Comparison of ENCODE assay signal across 8 cellular contexts in genomic region chr17:76558210-76559095, GRCh38. TPM values are rescaled to one million over a fixed set of nuclear protein-coding genes. Genes with fewer than 3 reads are reported as not detected.
DNase-seq lines count a peak whose midpoint lies in the region; ATAC-seq, FAIRE-seq and TF ChIP-seq lines count a peak whose summit lies in the region.

No MANE protein-coding gene starts in this region.

- H3K27ac ChIP-seq in mammary epithelial cell (ENCODE audit: insufficient read depth, low read depth, low read length) (peak overlapping the region; percentile 95), HepG2 (ENCODE audit: extremely low read length, insufficient read depth, low read length) (peak overlapping the region; percentile 90), thymus (ENCODE audit: low read depth) (peak overlapping the region; percentile 92)

- H2AFZ ChIP-seq in mammary epithelial cell (ENCODE audit: low read depth, low read length) (peak overlapping the region; percentile 85), HepG2 (ENCODE audit: low read length) (no peak overlapping the region)

- H3K79me2 ChIP-seq in mammary epithelial cell (ENCODE audit: insufficient read depth, low read length) (peaks cover 70% of the 10 kb centered on the region), HepG2 (ENCODE audit: insufficient read depth, low read length) (peaks cover 55% of the 10 kb centered on the region)

- intact Hi-C loops in mammary epithelial cell (cut with micrococcal nuclease) = loop anchor here (1.0 to 5.0 kb wide), 2 partner anchors 66 to 169 kb away; partner anchors contain the start of genes JMJD6 and METTL23
- intact Hi-C loops in HepG2 (cut with micrococcal nuclease; ENCODE audit: unreplicated experiment) = loop anchor here (5.0 to 10.0 kb wide), 2 partner anchors 54 to 146 kb away; no protein-coding TSS in a partner anchor

- no peaks in the 10 kb centered on the region for H4K20me1 ChIP-seq in mammary epithelial cell (ENCODE audit: insufficient read depth, low read length)
- peaks cover 47% of the 10 kb centered on the region for H4K20me1 ChIP-seq in HepG2 (ENCODE audit: insufficient read depth, low read length)

- TF ChIP-seq EP300 in HepG2 (IDR thresholded peaks at IDR 0.05; ENCODE audit: low read depth in 2 of 2, low read length in 2 of 2) = no peak
- TF ChIP-seq EP300 in HepG2 (CRISPR knock-in tag; IDR thresholded peaks at IDR 0.05; ENCODE audit: borderline replicate concordance) = no peak

- BruUV-seq in mammary epithelial cell (replicated peaks; lab: Mats Ljungman, UMichigan) = no TSS peak
- no TSS peak for BruUV-seq in HepG2 (replicated peaks; lab: Mats Ljungman, UMichigan)

- H3K9me3 ChIP-seq in mammary epithelial cell (replicated peaks; ENCODE audit: insufficient read depth, low read length) (no peaks in the 10 kb centered on the region), HepG2 (ENCODE audit: low read length) (no peaks in the 10 kb centered on the region), thymus (ENCODE audit: control insufficient read depth) (no peaks in the 10 kb centered on the region)

- H3K4me2 ChIP-seq in mammary epithelial cell (ENCODE audit: insufficient read depth, low read depth, low read length) (peak overlapping the region; percentile 76), HepG2 (ENCODE audit: low read depth, low read length) (peak overlapping the region; percentile 82)

- H3K4me1 ChIP-seq in mammary epithelial cell (ENCODE audit: insufficient read depth, low read length) (peaks cover 58% of the 10 kb centered on the region), HepG2 (ENCODE audit: insufficient read depth, low read length) (peaks cover 62% of the 10 kb centered on the region), thymus (ENCODE audit: control insufficient read depth, insufficient read depth, low read length) (peaks cover 15% of the 10 kb centered on the region)

- CTCF ChIA-PET in mammary epithelial cell (lab: Charles Lee; ENCODE audit: low non-redundant PET) (no interaction called here), HepG2 (lab: Yijun Ruan, JAX; ENCODE audit: low intra/inter-chr PET ratio, low total read pairs) (interaction anchor here (1.1 to 2.9 kb wide), 6 partner anchors 23 to 123 kb away, joined by 3 to 19 read pairs (median 6); no protein-coding TSS in a partner anchor)

- H3K36me3 ChIP-seq in mammary epithelial cell (ENCODE audit: insufficient read depth, low read length) = peaks cover 19% of the 10 kb centered on the region
- H3K36me3 ChIP-seq in HepG2 (replicated peaks in 1 of 2; ENCODE audit: control insufficient read depth in 1 of 2, insufficient read depth in 2 of 2, low read length in 2 of 2) = peaks cover 10 to 31% of the 10 kb centered on the region in 2 experiments
- peaks cover 23% of the 10 kb centered on the region for H3K36me3 ChIP-seq in thymus (ENCODE audit: control insufficient read depth, insufficient read depth)

- no peak for TF ChIP-seq POLR2A in HepG2 (IDR thresholded peaks at IDR 0.05; ENCODE audit: insufficient read depth in 1 of 2, low read depth in 2 of 2, low read length in 2 of 2)

- dilution Hi-C loops in mammary epithelial cell (cut with HindIII; ENCODE audit: low sequenced_read_pairs) = no loop called here

- FAIRE-seq in HepG2 (lab: Jason Lieb, UNC) = peak; percentile 37

- in situ Hi-C loops in mammary epithelial cell (cut with MboI; ENCODE audit: low sequenced_read_pairs in 2 of 2) = no loop called here
- in situ Hi-C loops in HepG2 (cut with HindIII; ENCODE audit: extremely low pct_ligation_motif_present, low pct_unique_long_range_greater_than_20kb) = loop anchor here (5.0 kb wide), 1 partner anchor 36 kb away; no protein-coding TSS in a partner anchor

- TF ChIP-seq RAD21 in HepG2 (CRISPR knock-in tag; IDR thresholded peaks at IDR 0.05) = no peak; the same call in 1 of the 2 replicates

- TF ChIP-seq CTCF in mammary epithelial cell (conservative IDR thresholded peaks at IDR 0.05 in 1 of 2, IDR thresholded peaks at IDR 0.05 in 1 of 2; ENCODE audit: extremely low read depth in 1 of 2, insufficient read depth in 1 of 2, low read depth in 1 of 2, low read length in 2 of 2) = peak; percentile 36 to 61
- TF ChIP-seq CTCF in HepG2 (CRISPR knock-in tag; IDR thresholded peaks at IDR 0.05) = peak; percentile 84

- no peak for DNase-seq in activated CD4-positive, CD25-positive, alpha-beta regulatory T cell (lab: John Stamatoyannopoulos, UW)
- peak; percentile 65 for DNase-seq in NCI-H2196 (lab: John Stamatoyannopoulos, UW; ENCODE audit: unreplicated experiment)
- DNase-seq in mammary epithelial cell = no peak
- no peak for DNase-seq in HepG2 (ENCODE audit: low spot score)

- H3K27me3 ChIP-seq in mammary epithelial cell (ENCODE audit: insufficient read depth, low read length) (no peaks in the 10 kb centered on the region), HepG2 (ENCODE audit: control insufficient read depth in 1 of 2, insufficient read depth in 2 of 2, low read length in 2 of 2) (no peaks in the 10 kb centered on the region; a peak in 1 of 5 replicates), thymus (ENCODE audit: control insufficient read depth, insufficient read depth) (no peaks in the 10 kb centered on the region)

- 3% methylated on average over 12 of the region's 14 CpGs for WGBS in mammary epithelial cell (ENCODE audit: low coverage, missing lambda C conversion rate)
- WGBS in HepG2 (ENCODE audit: low lambda C conversion rate) = under 1% methylated on average over 14 of the region's 14 CpGs
- WGBS in thymus = 2% methylated on average over 14 of the region's 14 CpGs

- H3K4me3 ChIP-seq in mammary epithelial cell (replicated peaks in 1 of 3; ENCODE audit: insufficient read depth in 1 of 3, low read depth in 2 of 3, low read length in 3 of 3) (peak overlapping the region; percentile 61 to 89 (median 86)), HepG2 (replicated peaks in 1 of 3; ENCODE audit: insufficient read depth in 1 of 3, low read depth in 2 of 3, low read length in 3 of 3) (peak overlapping the region; percentile 79 to 89 (median 86)), thymus (ENCODE audit: low read length) (peak overlapping the region; percentile 77)

- POLR2A ChIA-PET in HepG2 (lab: Yijun Ruan, JAX) = interaction anchor here (1.3 to 6.5 kb wide), 17 partner anchors 10 to 144 kb away, joined by 3 to 129 read pairs (median 19); partner anchors contain the start of gene ST6GALNAC2

- peak; percentile 39 to 48 for ATAC-seq in activated CD4-positive, CD25-positive, alpha-beta regulatory T cell treated with anti-CD3 and anti-CD28 coated beads, Interleukin-2, amount 50 U/mL, for 24 hours
- peak; percentile 41 for ATAC-seq in HepG2
- ATAC-seq in GM18909 (IDR thresholded peaks at IDR 0.05; ENCODE audit: poor library complexity, unreplicated experiment) = no peak
- ATAC-seq in GM21825 (IDR thresholded peaks at IDR 0.05; ENCODE audit: unreplicated experiment) = no peak

- H3K9ac ChIP-seq in mammary epithelial cell (ENCODE audit: insufficient read depth, low read length) (peak overlapping the region; percentile 100), HepG2 (ENCODE audit: insufficient read depth, low read depth, low read length) (peak overlapping the region; percentile 98)

RNA-seq across cellular contexts. Expression of gene PRCD, which starts 18.6 kb away (rescaled TPM):
- total RNA-seq in mammary epithelial cell (1 to 10 TPM in 1 of 2 donors, under 1 TPM in 1; 0.66 to 1.2 TPM), HepG2 (2016; rRNA removed; fragmentation: Illumina TruSeq; extraction: Trizol) (0.52 TPM in 1 of 2 replicates, not detected in the other)
- polyA plus RNA-seq in mammary epithelial cell (0.71 TPM), HepG2 (2011; rRNA removed) (0.35 and 0.51 TPM in 2 replicates), thymus (16.8 TPM)
- polyA minus RNA-seq in mammary epithelial cell = not detected
- total RNA-seq in HepG2 (2016; cell fraction: cytosol; rRNA removed; fragmentation: Illumina TruSeq; extraction: Trizol; ENCODE audit: low read depth) = not detected in 2 replicates
- total RNA-seq in HepG2 (2016; cell fraction: insoluble cytoplasmic fraction; rRNA removed; fragmentation: Illumina TruSeq; extraction: Trizol) = 0.36 and 0.48 TPM in 2 replicates
- not detected in 2 replicates for total RNA-seq in HepG2 (2016; cell fraction: membrane; rRNA removed; fragmentation: Illumina TruSeq; extraction: Trizol)
- not detected in 2 replicates for total RNA-seq in HepG2 (2016; cell fraction: nucleus; rRNA removed; fragmentation: Illumina TruSeq; extraction: Trizol)
- not detected in 2 replicates for polyA plus RNA-seq in HepG2 (2011; cell fraction: cytosol; rRNA removed)
- polyA plus RNA-seq in HepG2 (2011; cell fraction: nucleus; rRNA removed) = 0.06 TPM in 1 of 2 replicates, not detected in the other
- 0.61 and 0.71 TPM in 2 replicates for polyA plus RNA-seq in HepG2 (2012)
- 0.25 TPM in 1 of 2 replicates, not detected in the other for polyA plus RNA-seq in HepG2 (2016; cell fraction: cytosol; fragmentation: Illumina TruSeq; extraction: Trizol; ENCODE audit: low read depth)
- polyA plus RNA-seq in HepG2 (2016; cell fraction: insoluble cytoplasmic fraction; fragmentation: Illumina TruSeq; extraction: Trizol; ENCODE audit: low read depth) = not detected in 2 replicates
- not detected in 2 replicates for polyA plus RNA-seq in HepG2 (2016; cell fraction: membrane; fragmentation: Illumina TruSeq; extraction: Trizol; ENCODE audit: low read depth)
- polyA plus RNA-seq in HepG2 (2016; cell fraction: nucleus; fragmentation: Illumina TruSeq; extraction: Trizol; ENCODE audit: insufficient read depth, low read depth) = not detected in 2 replicates
- 0.70 TPM in 1 of 2 replicates, not detected in the other for polyA minus RNA-seq in HepG2 (2011; rRNA and poly(A)+ RNA removed; ENCODE audit: low replicate concordance)
- polyA minus RNA-seq in HepG2 (2011; cell fraction: cytosol; rRNA and poly(A)+ RNA removed) = not detected in 2 replicates
- not detected in 2 replicates for polyA minus RNA-seq in HepG2 (2011; cell fraction: nucleus; rRNA and poly(A)+ RNA removed)

RNA-seq across cellular contexts. Expression of gene CYGB, which starts 20.9 kb away (rescaled TPM):
- total RNA-seq in mammary epithelial cell = 10 to 100 TPM in 1 of 2 donors, 1 to 10 TPM in 1; 3.3 to 17.0 TPM
- polyA plus RNA-seq in mammary epithelial cell = 18.8 TPM
- polyA minus RNA-seq in mammary epithelial cell = 18.6 TPM
- 27.1 and 28.9 TPM in 2 replicates for total RNA-seq in HepG2 (2016; rRNA removed; fragmentation: Illumina TruSeq; extraction: Trizol)
- 5.2 and 8.2 TPM in 2 replicates for total RNA-seq in HepG2 (2016; cell fraction: cytosol; rRNA removed; fragmentation: Illumina TruSeq; extraction: Trizol; ENCODE audit: low read depth)
- total RNA-seq in HepG2 (2016; cell fraction: insoluble cytoplasmic fraction; rRNA removed; fragmentation: Illumina TruSeq; extraction: Trizol) = 25.6 and 28.4 TPM in 2 replicates
- 16.6 and 21.7 TPM in 2 replicates for total RNA-seq in HepG2 (2016; cell fraction: membrane; rRNA removed; fragmentation: Illumina TruSeq; extraction: Trizol)
- 14.7 and 17.2 TPM in 2 replicates for total RNA-seq in HepG2 (2016; cell fraction: nucleus; rRNA removed; fragmentation: Illumina TruSeq; extraction: Trizol)
- polyA plus RNA-seq in HepG2 (2011; rRNA removed) = 18.9 and 23.3 TPM in 2 replicates
- 19.3 and 25.5 TPM in 2 replicates for polyA plus RNA-seq in HepG2 (2011; cell fraction: cytosol; rRNA removed)
- polyA plus RNA-seq in HepG2 (2011; cell fraction: nucleus; rRNA removed) = 17.6 and 23.0 TPM in 2 replicates
- polyA plus RNA-seq in HepG2 (2012) = 20.2 and 20.5 TPM in 2 replicates
- polyA plus RNA-seq in HepG2 (2016; cell fraction: cytosol; fragmentation: Illumina TruSeq; extraction: Trizol; ENCODE audit: low read depth) = 6.2 and 7.9 TPM in 2 replicates
- polyA plus RNA-seq in HepG2 (2016; cell fraction: insoluble cytoplasmic fraction; fragmentation: Illumina TruSeq; extraction: Trizol; ENCODE audit: low read depth) = 28.7 and 30.6 TPM in 2 replicates
- 21.0 and 21.3 TPM in 2 replicates for polyA plus RNA-seq in HepG2 (2016; cell fraction: membrane; fragmentation: Illumina TruSeq; extraction: Trizol; ENCODE audit: low read depth)
- polyA plus RNA-seq in HepG2 (2016; cell fraction: nucleus; fragmentation: Illumina TruSeq; extraction: Trizol; ENCODE audit: insufficient read depth, low read depth) = 24.9 and 26.1 TPM in 2 replicates
- polyA minus RNA-seq in HepG2 (2011; rRNA and poly(A)+ RNA removed; ENCODE audit: low replicate concordance) = 0.26 and 16.8 TPM in 2 replicates
- 9.7 and 11.8 TPM in 2 replicates for polyA minus RNA-seq in HepG2 (2011; cell fraction: cytosol; rRNA and poly(A)+ RNA removed)
- polyA minus RNA-seq in HepG2 (2011; cell fraction: nucleus; rRNA and poly(A)+ RNA removed) = 12.9 and 17.7 TPM in 2 replicates
- polyA plus RNA-seq in thymus = 12.1 TPM

RNA-seq across cellular contexts. Expression of gene ST6GALNAC2, which starts 27.2 kb away (rescaled TPM):
- total RNA-seq in mammary epithelial cell (100 to 1,000 TPM in 1 of 2 donors, 10 to 100 TPM in 1; 65.1 to 221 TPM), HepG2 (2016; rRNA removed; fragmentation: Illumina TruSeq; extraction: Trizol) (0.49 and 0.84 TPM in 2 replicates)
- polyA plus RNA-seq in mammary epithelial cell (48.7 TPM), HepG2 (2011; rRNA removed) (0.12 and 0.30 TPM in 2 replicates), thymus (4.3 TPM)
- 31.0 TPM for polyA minus RNA-seq in mammary epithelial cell
- total RNA-seq in HepG2 (2016; cell fraction: cytosol; rRNA removed; fragmentation: Illumina TruSeq; extraction: Trizol; ENCODE audit: low read depth) = 0.35 and 0.51 TPM in 2 replicates
- 0.13 and 0.39 TPM in 2 replicates for total RNA-seq in HepG2 (2016; cell fraction: insoluble cytoplasmic fraction; rRNA removed; fragmentation: Illumina TruSeq; extraction: Trizol)
- total RNA-seq in HepG2 (2016; cell fraction: membrane; rRNA removed; fragmentation: Illumina TruSeq; extraction: Trizol) = 0.77 and 0.79 TPM in 2 replicates
- 0.68 and 0.97 TPM in 2 replicates for total RNA-seq in HepG2 (2016; cell fraction: nucleus; rRNA removed; fragmentation: Illumina TruSeq; extraction: Trizol)
- polyA plus RNA-seq in HepG2 (2011; cell fraction: cytosol; rRNA removed) = 0.24 and 0.50 TPM in 2 replicates
- polyA plus RNA-seq in HepG2 (2011; cell fraction: nucleus; rRNA removed) = 0.43 TPM in 2 replicates
- 0.16 TPM in 1 of 2 replicates, not detected in the other for polyA plus RNA-seq in HepG2 (2012)
- 0.34 and 0.45 TPM in 2 replicates for polyA plus RNA-seq in HepG2 (2016; cell fraction: cytosol; fragmentation: Illumina TruSeq; extraction: Trizol; ENCODE audit: low read depth)
- polyA plus RNA-seq in HepG2 (2016; cell fraction: insoluble cytoplasmic fraction; fragmentation: Illumina TruSeq; extraction: Trizol; ENCODE audit: low read depth) = 0.56 and 0.64 TPM in 2 replicates
- polyA plus RNA-seq in HepG2 (2016; cell fraction: membrane; fragmentation: Illumina TruSeq; extraction: Trizol; ENCODE audit: low read depth) = 0.62 and 0.69 TPM in 2 replicates
- 1.0 and 1.6 TPM in 2 replicates for polyA plus RNA-seq in HepG2 (2016; cell fraction: nucleus; fragmentation: Illumina TruSeq; extraction: Trizol; ENCODE audit: insufficient read depth, low read depth)
- 0.34 and 1.1 TPM in 2 replicates for polyA minus RNA-seq in HepG2 (2011; rRNA and poly(A)+ RNA removed; ENCODE audit: low replicate concordance)
- not detected in 2 replicates for polyA minus RNA-seq in HepG2 (2011; cell fraction: cytosol; rRNA and poly(A)+ RNA removed)
- polyA minus RNA-seq in HepG2 (2011; cell fraction: nucleus; rRNA and poly(A)+ RNA removed) = not detected in 2 replicates

RNA-seq across cellular contexts. Expression of gene RHBDF2, which starts 57.2 kb away (rescaled TPM):
- total RNA-seq in mammary epithelial cell = 10 to 100 TPM; 22.0 to 51.3 TPM
- 30.6 TPM for polyA plus RNA-seq in mammary epithelial cell
- 21.1 TPM for polyA minus RNA-seq in mammary epithelial cell
- 4.2 and 7.8 TPM in 2 replicates for total RNA-seq in HepG2 (2016; rRNA removed; fragmentation: Illumina TruSeq; extraction: Trizol)
- 3.3 and 3.4 TPM in 2 replicates for total RNA-seq in HepG2 (2016; cell fraction: cytosol; rRNA removed; fragmentation: Illumina TruSeq; extraction: Trizol; ENCODE audit: low read depth)
- 2.8 and 8.6 TPM in 2 replicates for total RNA-seq in HepG2 (2016; cell fraction: insoluble cytoplasmic fraction; rRNA removed; fragmentation: Illumina TruSeq; extraction: Trizol)
- total RNA-seq in HepG2 (2016; cell fraction: membrane; rRNA removed; fragmentation: Illumina TruSeq; extraction: Trizol) = 3.2 and 3.5 TPM in 2 replicates
- total RNA-seq in HepG2 (2016; cell fraction: nucleus; rRNA removed; fragmentation: Illumina TruSeq; extraction: Trizol) = 10.0 and 14.7 TPM in 2 replicates
- polyA plus RNA-seq in HepG2 (2011; rRNA removed) = 24.2 and 27.6 TPM in 2 replicates
- polyA plus RNA-seq in HepG2 (2011; cell fraction: cytosol; rRNA removed) = 9.7 and 15.2 TPM in 2 replicates
- 96.1 and 124 TPM in 2 replicates for polyA plus RNA-seq in HepG2 (2011; cell fraction: nucleus; rRNA removed)
- 17.9 and 27.7 TPM in 2 replicates for polyA plus RNA-seq in HepG2 (2012)
- polyA plus RNA-seq in HepG2 (2016; cell fraction: cytosol; fragmentation: Illumina TruSeq; extraction: Trizol; ENCODE audit: low read depth) = 1.2 and 1.5 TPM in 2 replicates
- polyA plus RNA-seq in HepG2 (2016; cell fraction: insoluble cytoplasmic fraction; fragmentation: Illumina TruSeq; extraction: Trizol; ENCODE audit: low read depth) = 3.8 and 4.6 TPM in 2 replicates
- polyA plus RNA-seq in HepG2 (2016; cell fraction: membrane; fragmentation: Illumina TruSeq; extraction: Trizol; ENCODE audit: low read depth) = 2.0 and 3.1 TPM in 2 replicates
- 23.9 and 27.3 TPM in 2 replicates for polyA plus RNA-seq in HepG2 (2016; cell fraction: nucleus; fragmentation: Illumina TruSeq; extraction: Trizol; ENCODE audit: insufficient read depth, low read depth)
- polyA minus RNA-seq in HepG2 (2011; rRNA and poly(A)+ RNA removed; ENCODE audit: low replicate concordance) = 8.1 and 40.4 TPM in 2 replicates
- 12.8 and 13.5 TPM in 2 replicates for polyA minus RNA-seq in HepG2 (2011; cell fraction: cytosol; rRNA and poly(A)+ RNA removed)
- polyA minus RNA-seq in HepG2 (2011; cell fraction: nucleus; rRNA and poly(A)+ RNA removed) = 26.5 and 30.6 TPM in 2 replicates
- polyA plus RNA-seq in thymus = 20.6 TPM

Comparison
In these comparisons a context has a peak if more than half of its experiments do, and no peak if none do; other contexts are left out.
1. ATAC-seq: peak in activated CD4-positive, CD25-positive, alpha-beta regulatory T cell treated with anti-CD3 and anti-CD28 coated beads, Interleukin-2, amount 50 U/mL, for 24 hours (2 of 2) and HepG2 (single experiment); none in GM18909 (single experiment) and GM21825 (single experiment).
2. RNA of gene PRCD, which starts 18.6 kb away (polyA plus RNA-seq): 16.8 TPM in thymus (single experiment); 0.71 TPM in mammary epithelial cell (single experiment) and 0.06 to 0.71 TPM in HepG2; every median in the first group is over 10 times any median in the second.
3. Peak in every context shown above with its lines, with median percentiles within 50 percentile points of each other: H3K27ac ChIP-seq and H3K4me3 ChIP-seq.